20 cellular contexts compared by ENCODE assay signal in genomic region chr20:41671143-41671542, GRCh38.
"Had no signal": no experiment of that assay in that cellular context is flagged by ENCODE, and none has a peak within 500 bp of the region (broad histone marks: within the 10 kb centered on the region; RNA-seq: fewer than 3 reads in every experiment).

No MANE protein-coding gene starts in this region.

- ATAC-seq: gastroesophageal sphincter, left cardiac atrium, psoas muscle had no signal

- H3K4me1 ChIP-seq: gastroesophageal sphincter, psoas muscle, right atrium auricular region, tibial artery had no signal

- H3K36me3 ChIP-seq: gastroesophageal sphincter, neutrophil, ovary, right atrium auricular region, tibial artery had no signal

- H3K4me3 ChIP-seq: coronary artery, gastroesophageal sphincter, ovary, psoas muscle, right atrium auricular region, tibial artery had no signal

- H3K27ac ChIP-seq: coronary artery, gastroesophageal sphincter, neutrophil, ovary, psoas muscle, right atrium auricular region, tibial artery had no signal

- H3K9me3 ChIP-seq: gastroesophageal sphincter, neutrophil, ovary, psoas muscle, right atrium auricular region, tibial artery had no signal

- H3K27me3 ChIP-seq: ovary, right atrium auricular region had no signal

- DNase-seq: activated CD4-positive, alpha-beta T cell treated with anti-CD3 and anti-CD28 coated beads, Interleukin-2, amount 50 U/mL, for 4 hours; activated CD8-positive, alpha-beta memory T cell treated with anti-CD3 and anti-CD28 coated beads for 24 hours; activated CD8-positive, alpha-beta memory T cell treated with anti-CD3 and anti-CD28 coated beads, Interleukin-2, amount 50 U/mL, for 4 hours; activated effector memory CD4-positive, alpha-beta T cell treated with Interleukin-2 at 50 U/mL for 16 hours; activated naive CD4-positive, alpha-beta T cell treated with anti-CD3 and anti-CD28 coated beads for 36 hours; activated naive CD8-positive, alpha-beta T cell treated with anti-CD3 and anti-CD28 coated beads, Interleukin-2, amount 10 ng/mL, durations not matched to agents 7 days and 5 days; activated T-cell treated with anti-CD3 and anti-CD28 coated beads, Interleukin-2, amount 50 U/mL, for 24 hours; amniotic stem cell; head of caudate nucleus; left cardiac atrium; ovary; psoas muscle; stimulated activated CD4-positive, alpha-beta T cell treated with anti-CD3 and anti-CD28 coated beads, Interleukin-4, amount 100 ng/mL, for 4 hours; substantia nigra; T-helper 9 cell; tibial artery had no signal
